1 cellular context compared by ENCODE assay signal in genomic region chr7:30770936-30771858, GRCh38.
TF ChIP-seq lines count a peak whose summit lies in the region.

Gene MINDY4 (plus strand): TSS chr7:30771417. CDS start chr7:30771494, 77 bp downstream.

TF ChIP-seq in K562, 482 proteins besides CTCF, POLR2A, EP300 and RAD21 (continued from another document and continues in another):
- TF ChIP-seq, protein P1, sequence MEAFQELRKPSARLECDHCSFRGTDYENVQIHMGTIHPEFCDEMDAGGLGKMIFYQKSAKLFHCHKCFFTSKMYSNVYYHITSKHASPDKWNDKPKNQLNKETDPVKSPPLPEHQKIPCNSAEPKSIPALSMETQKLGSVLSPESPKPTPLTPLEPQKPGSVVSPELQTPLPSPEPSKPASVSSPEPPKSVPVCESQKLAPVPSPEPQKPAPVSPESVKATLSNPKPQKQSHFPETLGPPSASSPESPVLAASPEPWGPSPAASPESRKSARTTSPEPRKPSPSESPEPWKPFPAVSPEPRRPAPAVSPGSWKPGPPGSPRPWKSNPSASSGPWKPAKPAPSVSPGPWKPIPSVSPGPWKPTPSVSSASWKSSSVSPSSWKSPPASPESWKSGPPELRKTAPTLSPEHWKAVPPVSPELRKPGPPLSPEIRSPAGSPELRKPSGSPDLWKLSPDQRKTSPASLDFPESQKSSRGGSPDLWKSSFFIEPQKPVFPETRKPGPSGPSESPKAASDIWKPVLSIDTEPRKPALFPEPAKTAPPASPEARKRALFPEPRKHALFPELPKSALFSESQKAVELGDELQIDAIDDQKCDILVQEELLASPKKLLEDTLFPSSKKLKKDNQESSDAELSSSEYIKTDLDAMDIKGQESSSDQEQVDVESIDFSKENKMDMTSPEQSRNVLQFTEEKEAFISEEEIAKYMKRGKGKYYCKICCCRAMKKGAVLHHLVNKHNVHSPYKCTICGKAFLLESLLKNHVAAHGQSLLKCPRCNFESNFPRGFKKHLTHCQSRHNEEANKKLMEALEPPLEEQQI (IDR thresholded peaks at IDR 0.05): no peak
- TF ChIP-seq SRSF9 (IDR thresholded peaks at IDR 0.05; ENCODE audit: borderline replicate concordance, low read depth, low read length): no peak
- TF ChIP-seq ZNF707 (CRISPR knock-in tag; conservative IDR thresholded peaks at IDR 0.05): no peak
- TF ChIP-seq HMGN3 (IDR thresholded peaks at IDR 0.05; ENCODE audit: borderline replicate concordance, extremely low read depth, insufficient read length, low read depth, low read length): no peak
- no peak for TF ChIP-seq COPS2 (conservative IDR thresholded peaks at IDR 0.05)
- TF ChIP-seq ZNF695 (CRISPR knock-in tag; IDR thresholded peaks at IDR 0.05): no peak
- no peak for TF ChIP-seq ZNF12 (CRISPR knock-in tag; IDR thresholded peaks at IDR 0.05)
- peak; percentile 58; the same call in 1 of the 2 replicates for TF ChIP-seq ATF7 (IDR thresholded peaks at IDR 0.05)
- no peak for TF ChIP-seq ZNF57 (CRISPR knock-in tag; IDR thresholded peaks at IDR 0.05)
- no peak for TF ChIP-seq RBM25 (IDR thresholded peaks at IDR 0.05; ENCODE audit: low read depth, low read length, severe bottlenecking)
- TF ChIP-seq, protein P2, sequence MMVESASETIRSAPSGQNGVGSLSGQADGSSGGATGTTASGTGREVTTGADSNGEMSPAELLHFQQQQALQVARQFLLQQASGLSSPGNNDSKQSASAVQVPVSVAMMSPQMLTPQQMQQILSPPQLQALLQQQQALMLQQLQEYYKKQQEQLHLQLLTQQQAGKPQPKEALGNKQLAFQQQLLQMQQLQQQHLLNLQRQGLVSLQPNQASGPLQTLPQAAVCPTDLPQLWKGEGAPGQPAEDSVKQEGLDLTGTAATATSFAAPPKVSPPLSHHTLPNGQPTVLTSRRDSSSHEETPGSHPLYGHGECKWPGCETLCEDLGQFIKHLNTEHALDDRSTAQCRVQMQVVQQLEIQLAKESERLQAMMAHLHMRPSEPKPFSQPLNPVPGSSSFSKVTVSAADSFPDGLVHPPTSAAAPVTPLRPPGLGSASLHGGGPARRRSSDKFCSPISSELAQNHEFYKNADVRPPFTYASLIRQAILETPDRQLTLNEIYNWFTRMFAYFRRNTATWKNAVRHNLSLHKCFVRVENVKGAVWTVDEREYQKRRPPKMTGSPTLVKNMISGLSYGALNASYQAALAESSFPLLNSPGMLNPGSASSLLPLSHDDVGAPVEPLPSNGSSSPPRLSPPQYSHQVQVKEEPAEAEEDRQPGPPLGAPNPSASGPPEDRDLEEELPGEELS (CRISPR knock-in tag; IDR thresholded peaks at IDR 0.05; ENCODE audit: borderline replicate concordance): no peak
- TF ChIP-seq, protein P3, sequence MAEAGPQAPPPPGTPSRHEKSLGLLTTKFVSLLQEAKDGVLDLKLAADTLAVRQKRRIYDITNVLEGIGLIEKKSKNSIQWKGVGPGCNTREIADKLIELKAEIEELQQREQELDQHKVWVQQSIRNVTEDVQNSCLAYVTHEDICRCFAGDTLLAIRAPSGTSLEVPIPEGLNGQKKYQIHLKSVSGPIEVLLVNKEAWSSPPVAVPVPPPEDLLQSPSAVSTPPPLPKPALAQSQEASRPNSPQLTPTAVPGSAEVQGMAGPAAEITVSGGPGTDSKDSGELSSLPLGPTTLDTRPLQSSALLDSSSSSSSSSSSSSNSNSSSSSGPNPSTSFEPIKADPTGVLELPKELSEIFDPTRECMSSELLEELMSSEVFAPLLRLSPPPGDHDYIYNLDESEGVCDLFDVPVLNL (CRISPR knock-in tag; IDR thresholded peaks at IDR 0.05; ENCODE audit: low read depth): no peak
- no peak for TF ChIP-seq THAP7 (CRISPR knock-in tag; IDR thresholded peaks at IDR 0.05)
- TF ChIP-seq KDM5B (IDR thresholded peaks at IDR 0.05; ENCODE audit: insufficient replicate concordance, low read depth, low read length): no peak
- no peak for TF ChIP-seq ZNF175 (CRISPR knock-in tag; IDR thresholded peaks at IDR 0.05; ENCODE audit: low read depth)
- no peak for TF ChIP-seq ZNF655 (CRISPR knock-in tag; IDR thresholded peaks at IDR 0.05)
- no peak for TF ChIP-seq NR1H2 (CRISPR knock-in tag; IDR thresholded peaks at IDR 0.05)
- no peak for TF ChIP-seq MYNN (IDR thresholded peaks at IDR 0.05)
- TF ChIP-seq MYNN (CRISPR knock-in tag; IDR thresholded peaks at IDR 0.05): no peak
- TF ChIP-seq PATZ1 (CRISPR knock-in tag; IDR thresholded peaks at IDR 0.05; ENCODE audit: borderline replicate concordance): no peak
- TF ChIP-seq SOX6 (IDR thresholded peaks at IDR 0.05): no peak
- no peak for TF ChIP-seq SPI1 (IDR thresholded peaks at IDR 0.05; ENCODE audit: borderline replicate concordance, low read depth, low read length)
- TF ChIP-seq, protein P4, sequence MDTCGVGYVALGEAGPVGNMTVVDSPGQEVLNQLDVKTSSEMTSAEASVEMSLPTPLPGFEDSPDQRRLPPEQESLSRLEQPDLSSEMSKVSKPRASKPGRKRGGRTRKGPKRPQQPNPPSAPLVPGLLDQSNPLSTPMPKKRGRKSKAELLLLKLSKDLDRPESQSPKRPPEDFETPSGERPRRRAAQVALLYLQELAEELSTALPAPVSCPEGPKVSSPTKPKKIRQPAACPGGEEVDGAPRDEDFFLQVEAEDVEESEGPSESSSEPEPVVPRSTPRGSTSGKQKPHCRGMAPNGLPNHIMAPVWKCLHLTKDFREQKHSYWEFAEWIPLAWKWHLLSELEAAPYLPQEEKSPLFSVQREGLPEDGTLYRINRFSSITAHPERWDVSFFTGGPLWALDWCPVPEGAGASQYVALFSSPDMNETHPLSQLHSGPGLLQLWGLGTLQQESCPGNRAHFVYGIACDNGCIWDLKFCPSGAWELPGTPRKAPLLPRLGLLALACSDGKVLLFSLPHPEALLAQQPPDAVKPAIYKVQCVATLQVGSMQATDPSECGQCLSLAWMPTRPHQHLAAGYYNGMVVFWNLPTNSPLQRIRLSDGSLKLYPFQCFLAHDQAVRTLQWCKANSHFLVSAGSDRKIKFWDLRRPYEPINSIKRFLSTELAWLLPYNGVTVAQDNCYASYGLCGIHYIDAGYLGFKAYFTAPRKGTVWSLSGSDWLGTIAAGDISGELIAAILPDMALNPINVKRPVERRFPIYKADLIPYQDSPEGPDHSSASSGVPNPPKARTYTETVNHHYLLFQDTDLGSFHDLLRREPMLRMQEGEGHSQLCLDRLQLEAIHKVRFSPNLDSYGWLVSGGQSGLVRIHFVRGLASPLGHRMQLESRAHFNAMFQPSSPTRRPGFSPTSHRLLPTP (IDR thresholded peaks at IDR 0.05; ENCODE audit: borderline replicate concordance, extremely low read depth, insufficient read length): no peak
- TF ChIP-seq KLF16 (IDR thresholded peaks at IDR 0.05): no peak
- no peak for TF ChIP-seq ZFP91 (CRISPR knock-in tag; IDR thresholded peaks at IDR 0.05)
- no peak; the same call in 1 of the 2 replicates for TF ChIP-seq RB1 (IDR thresholded peaks at IDR 0.05; ENCODE audit: low read depth)
- TF ChIP-seq ZNF280B (CRISPR knock-in tag; IDR thresholded peaks at IDR 0.05): no peak
- TF ChIP-seq HMBOX1 (IDR thresholded peaks at IDR 0.05): no peak
- no peak for TF ChIP-seq FOXA3 (CRISPR knock-in tag; conservative IDR thresholded peaks at IDR 0.05 in 1 of 2, IDR thresholded peaks at IDR 0.05 in 1 of 2)
- TF ChIP-seq HDAC2 (IDR thresholded peaks at IDR 0.05): peak; percentile 64; the same call in 1 of the 2 replicates
- no peak for TF ChIP-seq ZSCAN29 (IDR thresholded peaks at IDR 0.05)
- TF ChIP-seq BMI1 (IDR thresholded peaks at IDR 0.05; ENCODE audit: low read length): peak; percentile 80
- TF ChIP-seq, protein P5, sequence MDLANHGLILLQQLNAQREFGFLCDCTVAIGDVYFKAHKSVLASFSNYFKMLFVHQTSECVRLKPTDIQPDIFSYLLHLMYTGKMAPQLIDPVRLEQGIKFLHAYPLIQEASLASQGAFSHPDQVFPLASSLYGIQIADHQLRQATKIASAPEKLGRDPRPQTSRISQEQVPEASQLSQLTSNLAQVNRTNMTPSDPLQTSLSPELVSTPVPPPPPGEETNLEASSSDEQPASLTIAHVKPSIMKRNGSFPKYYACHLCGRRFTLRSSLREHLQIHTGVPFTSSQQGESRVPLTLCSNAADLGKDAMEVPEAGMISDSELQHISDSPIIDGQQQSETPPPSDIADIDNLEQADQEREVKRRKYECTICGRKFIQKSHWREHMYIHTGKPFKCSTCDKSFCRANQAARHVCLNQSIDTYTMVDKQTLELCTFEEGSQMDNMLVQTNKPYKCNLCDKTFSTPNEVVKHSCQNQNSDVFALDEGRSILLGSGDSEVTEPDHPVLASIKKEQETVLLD (IDR thresholded peaks at IDR 0.05): no peak; the same call in 1 of the 2 replicates
- TF ChIP-seq CHD1 (IDR thresholded peaks at IDR 0.05; ENCODE audit: low read length): no peak
- TF ChIP-seq RCOR1 (IDR thresholded peaks at IDR 0.05; ENCODE audit: borderline replicate concordance in 1 of 2, low read depth in 2 of 2, low read length in 2 of 2): no peak
- TF ChIP-seq ZBED1 (IDR thresholded peaks at IDR 0.05): no peak
- peak; percentile 29; the same call in 1 of the 2 replicates for TF ChIP-seq DMBX1 (CRISPR knock-in tag; IDR thresholded peaks at IDR 0.05; ENCODE audit: borderline replicate concordance)
- no peak for TF ChIP-seq TARDBP (IDR thresholded peaks at IDR 0.05)
- TF ChIP-seq SNAPC5 (CRISPR knock-in tag; IDR thresholded peaks at IDR 0.05): no peak
- TF ChIP-seq, protein P6, sequence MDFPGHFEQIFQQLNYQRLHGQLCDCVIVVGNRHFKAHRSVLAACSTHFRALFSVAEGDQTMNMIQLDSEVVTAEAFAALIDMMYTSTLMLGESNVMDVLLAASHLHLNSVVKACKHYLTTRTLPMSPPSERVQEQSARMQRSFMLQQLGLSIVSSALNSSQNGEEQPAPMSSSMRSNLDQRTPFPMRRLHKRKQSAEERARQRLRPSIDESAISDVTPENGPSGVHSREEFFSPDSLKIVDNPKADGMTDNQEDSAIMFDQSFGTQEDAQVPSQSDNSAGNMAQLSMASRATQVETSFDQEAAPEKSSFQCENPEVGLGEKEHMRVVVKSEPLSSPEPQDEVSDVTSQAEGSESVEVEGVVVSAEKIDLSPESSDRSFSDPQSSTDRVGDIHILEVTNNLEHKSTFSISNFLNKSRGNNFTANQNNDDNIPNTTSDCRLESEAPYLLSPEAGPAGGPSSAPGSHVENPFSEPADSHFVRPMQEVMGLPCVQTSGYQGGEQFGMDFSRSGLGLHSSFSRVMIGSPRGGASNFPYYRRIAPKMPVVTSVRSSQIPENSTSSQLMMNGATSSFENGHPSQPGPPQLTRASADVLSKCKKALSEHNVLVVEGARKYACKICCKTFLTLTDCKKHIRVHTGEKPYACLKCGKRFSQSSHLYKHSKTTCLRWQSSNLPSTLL (IDR thresholded peaks at IDR 0.05): no peak
